5 cellular contexts compared by ENCODE assay signal in the genomic region with DNA sequence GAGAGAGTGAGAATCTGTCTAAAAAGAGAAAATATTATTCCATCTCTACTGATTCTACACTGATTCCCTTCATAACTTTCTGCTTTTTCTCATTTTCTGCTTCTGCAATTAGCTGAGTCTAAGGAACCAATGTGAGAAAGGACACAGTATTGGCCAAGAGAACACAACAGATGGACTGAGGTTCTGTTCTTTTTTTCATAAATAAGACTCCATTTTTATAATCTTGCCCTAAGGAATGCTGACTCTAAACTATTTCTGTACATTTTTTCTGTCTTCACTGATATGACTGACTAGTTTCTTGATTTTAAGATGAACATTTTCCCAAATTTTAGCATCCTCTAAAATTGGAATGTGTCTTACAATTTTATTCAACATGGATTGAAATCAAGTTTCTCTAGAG.
"Had no signal": no experiment of that assay in that cellular context is flagged by ENCODE, and none has a peak within 500 bp of the region (broad histone marks: within the 10 kb centered on the region; RNA-seq: fewer than 3 reads in every experiment).

No MANE protein-coding gene starts in this region.

- DNase-seq: GM23248, GOT3, H7, HFFc6 had no signal

- H3K4me3 Mint-ChIP-seq: HFFc6, IgD-negative memory B cell had no signal

- H3K36me3 Mint-ChIP-seq: IgD-negative memory B cell had no signal

- H3K27ac Mint-ChIP-seq: HFFc6, IgD-negative memory B cell had no signal
